24 cellular contexts compared by ENCODE assay signal in the genomic region with DNA sequence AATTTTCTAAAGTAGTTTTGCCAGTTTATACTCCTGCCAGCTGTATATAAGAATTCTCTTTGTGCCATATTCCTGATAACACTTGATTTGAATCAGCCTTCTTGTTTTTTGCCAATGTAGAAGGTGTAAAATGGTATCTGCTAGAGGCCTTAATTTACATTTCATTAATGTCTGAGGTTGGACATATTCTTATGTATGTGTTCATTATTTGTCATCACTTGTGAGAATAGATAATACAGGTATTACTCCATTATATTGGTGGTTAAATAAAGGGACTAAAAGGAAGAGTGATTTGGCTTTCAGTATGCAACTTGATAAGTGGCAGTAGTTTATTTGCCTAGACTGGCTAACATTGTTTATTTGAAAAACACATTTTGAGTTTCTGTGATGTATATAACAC.
"Had no signal": no experiment of that assay in that cellular context is flagged by ENCODE, and none has a peak within 500 bp of the region (broad histone marks: within the 10 kb centered on the region; RNA-seq: fewer than 3 reads in every experiment).

No MANE protein-coding gene starts in this region.

- H3K27me3 Mint-ChIP-seq: activated CD4-positive, alpha-beta memory T cell treated with anti-CD3 and anti-CD28 coated beads, Interleukin-2, amount 10 ng/mL, durations not matched to agents 7 days and 5 days; activated CD4-positive, alpha-beta T cell treated with anti-CD3 and anti-CD28 coated beads, Interleukin-2, amount 10 ng/mL, durations not matched to agents 7 days and 5 days; activated naive CD4-positive, alpha-beta T cell treated with anti-CD3 and anti-CD28 coated beads, Interleukin-2, amount 10 ng/mL, durations not matched to agents 7 days and 5 days; activated naive CD8-positive, alpha-beta T cell treated with anti-CD3 and anti-CD28 coated beads, Interleukin-2, amount 10 ng/mL, durations not matched to agents 7 days and 5 days; activated T-cell treated with anti-CD3 and anti-CD28 coated beads, Interleukin-2, amount 50 U/mL, for 24 hours; brain had no signal

- H3K4me1 ChIP-seq: ascending aorta, breast epithelium, colonic mucosa, gastroesophageal sphincter had no signal

- H3K4me3 Mint-ChIP-seq: activated CD4-positive, alpha-beta memory T cell treated with anti-CD3 and anti-CD28 coated beads, Interleukin-2, amount 10 ng/mL, durations not matched to agents 7 days and 5 days; activated CD4-positive, alpha-beta T cell treated with anti-CD3 and anti-CD28 coated beads, Interleukin-2, amount 10 ng/mL, durations not matched to agents 7 days and 5 days; activated naive CD4-positive, alpha-beta T cell treated with anti-CD3 and anti-CD28 coated beads, Interleukin-2, amount 10 ng/mL, durations not matched to agents 7 days and 5 days; activated naive CD8-positive, alpha-beta T cell treated with anti-CD3 and anti-CD28 coated beads, Interleukin-2, amount 10 ng/mL, durations not matched to agents 7 days and 5 days; activated T-cell treated with anti-CD3 and anti-CD28 coated beads, Interleukin-2, amount 50 U/mL, for 24 hours; activated T-cell treated with anti-CD3 and anti-CD28 coated beads, Interleukin-2, amount 50 U/mL, for 72 hours; brain had no signal

- ATAC-seq: activated T-cell treated with anti-CD3 and anti-CD28 coated beads, Interleukin-2, amount 50 U/mL, for 72 hours; gastroesophageal sphincter; heart right ventricle had no signal

- H3K27ac Mint-ChIP-seq: activated CD4-positive, alpha-beta memory T cell treated with anti-CD3 and anti-CD28 coated beads, Interleukin-2, amount 10 ng/mL, durations not matched to agents 7 days and 5 days; activated CD4-positive, alpha-beta T cell treated with anti-CD3 and anti-CD28 coated beads, Interleukin-2, amount 10 ng/mL, durations not matched to agents 7 days and 5 days; activated naive CD4-positive, alpha-beta T cell treated with anti-CD3 and anti-CD28 coated beads, Interleukin-2, amount 10 ng/mL, durations not matched to agents 7 days and 5 days; activated naive CD8-positive, alpha-beta T cell treated with anti-CD3 and anti-CD28 coated beads, Interleukin-2, amount 10 ng/mL, durations not matched to agents 7 days and 5 days; activated T-cell treated with anti-CD3 and anti-CD28 coated beads, Interleukin-2, amount 50 U/mL, for 24 hours; activated T-cell treated with anti-CD3 and anti-CD28 coated beads, Interleukin-2, amount 50 U/mL, for 72 hours; brain had no signal

- H3K9me3 ChIP-seq: ascending aorta, breast epithelium, colonic mucosa, esophagus squamous epithelium, gastroesophageal sphincter, heart right ventricle had no signal

- H3K27me3 ChIP-seq: ascending aorta, breast epithelium, cardiac muscle cell, colonic mucosa, esophagus squamous epithelium, gastroesophageal sphincter, heart right ventricle, hepatocyte had no signal

- H3K27ac ChIP-seq: ascending aorta, breast epithelium, cardiac muscle cell, colonic mucosa, epithelial cell of prostate, esophagus squamous epithelium, gastroesophageal sphincter, heart right ventricle, hepatocyte had no signal

- DNase-seq: activated CD4-positive, alpha-beta memory T cell treated with anti-CD3 and anti-CD28 coated beads, Interleukin-2, amount 10 ng/mL, durations not matched to agents 7 days and 5 days; activated CD4-positive, alpha-beta T cell treated with anti-CD3 and anti-CD28 coated beads, Interleukin-2, amount 10 ng/mL, durations not matched to agents 7 days and 5 days; activated CD4-positive, alpha-beta T cell treated with anti-CD3 and anti-CD28 coated beads, Interleukin-2, amount 50 U/mL, for 4 hours; activated CD8-positive, alpha-beta memory T cell treated with anti-CD3 and anti-CD28 coated beads, Interleukin-2, amount 50 U/mL, for 48 hours; activated effector memory CD4-positive, alpha-beta T cell treated with Interleukin-2 at 50 U/mL for 16 hours; activated naive CD4-positive, alpha-beta T cell treated with anti-CD3 and anti-CD28 coated beads, Interleukin-2, amount 10 ng/mL, durations not matched to agents 7 days and 5 days; activated naive CD8-positive, alpha-beta T cell treated with anti-CD3 and anti-CD28 coated beads, Interleukin-2, amount 10 ng/mL, durations not matched to agents 7 days and 5 days; activated T-cell treated with anti-CD3 and anti-CD28 coated beads for 4 hours; activated T-cell treated with anti-CD3 and anti-CD28 coated beads, Interleukin-2, amount 50 U/mL, for 24 hours; activated T-cell treated with anti-CD3 and anti-CD28 coated beads, Interleukin-2, amount 50 U/mL, for 72 hours; central memory CD4-positive, alpha-beta T cell; cerebellar nuclear complex; colonic mucosa; effector CD8-positive, alpha-beta T cell; esophagus squamous epithelium; foreskin melanocyte; heart right ventricle had no signal

- H3K4me1 Mint-ChIP-seq: activated naive CD4-positive, alpha-beta T cell treated with anti-CD3 and anti-CD28 coated beads, Interleukin-2, amount 10 ng/mL, durations not matched to agents 7 days and 5 days; brain had no signal

- H3K4me3 ChIP-seq: ascending aorta, breast epithelium, cardiac muscle cell, colonic mucosa, esophagus squamous epithelium, gastroesophageal sphincter, heart right ventricle, hepatocyte had no signal
